Comparison of ENCODE assay signal across 19 cellular contexts in the genomic region with DNA sequence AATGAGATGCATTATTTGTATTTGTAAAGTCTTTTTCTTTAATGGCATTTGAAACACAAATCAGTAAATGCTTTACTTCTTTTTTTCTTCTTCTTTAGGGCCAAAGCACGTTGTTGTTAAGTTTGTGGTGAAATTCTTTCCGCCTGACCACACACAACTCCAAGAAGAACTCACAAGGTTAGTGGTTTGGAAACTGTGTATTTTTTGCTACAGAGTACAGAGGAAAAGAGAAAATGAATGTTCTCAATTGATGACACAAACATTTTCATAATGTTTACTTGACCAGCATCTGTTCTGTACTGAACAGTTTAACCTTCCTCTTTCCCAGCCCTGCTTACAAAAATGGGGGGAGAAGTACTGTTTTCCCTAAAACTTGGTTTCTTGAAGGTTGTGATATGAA.
DNase-seq lines count a peak whose midpoint lies in the region; FAIRE-seq and TF ChIP-seq lines count a peak whose summit lies in the region.
"Had no signal": no experiment of that assay in that cellular context is flagged by ENCODE, and none has a peak within 500 bp of the region (broad histone marks: within the 10 kb centered on the region; RNA-seq: fewer than 3 reads in every experiment).

No MANE protein-coding gene starts in this region.

- peak; percentile 43 for FAIRE-seq in islet of Langerhans (lab: Jason Lieb, UNC)

- DNase-seq in GM12865 (ENCODE audit: low read depth) (peak; percentile 31), astrocyte of the cerebellum (ENCODE audit: low read depth) (peak; percentile 87), stromal cell of bone marrow (ENCODE audit: low read depth) (peak; percentile 13), SW480 (ENCODE audit: low spot score) (no peak), amygdala (lab: John Stamatoyannopoulos, UW) (no peak)
- no peak for DNase-seq in activated effector memory CD4-positive, alpha-beta T cell treated with Interleukin-2 at 50 U/mL for 16 hours
- DNase-seq: activated CD4-positive, CD25-positive, alpha-beta regulatory T cell treated with anti-CD3 and anti-CD28 coated beads, Interleukin-2, amount 50 U/mL, for 72 hours; activated CD8-positive, alpha-beta memory T cell treated with anti-CD3 and anti-CD28 coated beads, Interleukin-2, amount 10 ng/mL, durations not matched to agents 7 days and 5 days; amniotic stem cell; endodermal cell; foreskin keratinocyte; Kasumi-1; naive thymus-derived CD8-positive, alpha-beta T cell; NCI-H1417; NCI-H774; stimulated activated CD4-positive, alpha-beta T cell treated with anti-CD3 and anti-CD28 coated beads, Interleukin-12 subunit alpha, Interleukin-12 subunit beta, amount 100 ng/mL, for 4 hours had no signal

- in situ Hi-C loops in astrocyte of the cerebellum (cut with HindIII; ENCODE audit: low sequenced_read_pairs): no loop called here

- no peak for TF ChIP-seq CTCF in GM12865 (IDR thresholded peaks at IDR 0.05; ENCODE audit: insufficient read depth, low read depth, low read length, missing control alignments)
- no peak for TF ChIP-seq CTCF in astrocyte of the cerebellum (IDR thresholded peaks at IDR 0.05; ENCODE audit: low read depth, low read length, missing control alignments)

- no peak overlapping the region for H3K4me3 ChIP-seq in GM12865 (ENCODE audit: low read depth, low read length)
- H3K4me3 ChIP-seq in astrocyte of the cerebellum (ENCODE audit: low read depth, low read length): no peak overlapping the region
- H3K4me3 ChIP-seq: SK-N-MC, suprapubic skin had no signal

Comparison
In these comparisons a context has a peak if more than half of its experiments do, and no peak if none do; other contexts are left out.
1. DNase-seq: peak in GM12865 (single experiment), astrocyte of the cerebellum (single experiment) and stromal cell of bone marrow (single experiment); none in SW480 (single experiment), activated effector memory CD4-positive, alpha-beta T cell treated with Interleukin-2 at 50 U/mL for 16 hours (single experiment) and amygdala (0 of 56).